In genomic region chr2:236887519-236887918, GRCh38 we compare ENCODE assay signal across 16 cellular contexts.
DNase-seq lines count a peak whose midpoint lies in the region; ATAC-seq, FAIRE-seq and TF ChIP-seq lines count a peak whose summit lies in the region.
"Had no signal": no experiment of that assay in that cellular context is flagged by ENCODE, and none has a peak within 500 bp of the region (broad histone marks: within the 10 kb centered on the region; RNA-seq: fewer than 3 reads in every experiment).

No MANE protein-coding gene starts in this region.

- no peaks in the 10 kb centered on the region for H4K20me1 ChIP-seq in astrocyte (ENCODE audit: insufficient read depth, low read length)

- H3K4me1 Mint-ChIP-seq in astrocyte (ENCODE audit: low read depth, unreplicated experiment) = peaks cover 18% of the 10 kb centered on the region

- H2AFZ ChIP-seq in astrocyte (ENCODE audit: low read depth, low read length) = peak overlapping the region; percentile 44

- H3K4me2 ChIP-seq in astrocyte (ENCODE audit: low read length) = peak overlapping the region; percentile 41

- H3K27ac ChIP-seq in AG04450 (ENCODE audit: low read depth, low read length) (peak overlapping the region; percentile 92), astrocyte (ENCODE audit: low read depth, low read length) (peak overlapping the region; percentile 78), left ventricle myocardium inferior (replicated peaks) (peak overlapping the region; percentile 69), psoas muscle (peak overlapping the region; percentile 78)
- H3K27ac ChIP-seq: testis had no signal

- no peak for TF ChIP-seq CTCF in AG04450 (IDR thresholded peaks at IDR 0.05; ENCODE audit: low read depth, low read length)
- no peak for TF ChIP-seq CTCF in astrocyte (IDR thresholded peaks at IDR 0.05; ENCODE audit: insufficient read depth, low read depth, low read length)
- TF ChIP-seq CTCF in left ventricle myocardium inferior (IDR thresholded peaks at IDR 0.05; ENCODE audit: borderline replicate concordance) = no peak
- TF ChIP-seq CTCF in psoas muscle (IDR thresholded peaks at IDR 0.05) = no peak

- H3K4me3 ChIP-seq in AG04450 (ENCODE audit: low read depth, low read length) (no peak overlapping the region), astrocyte (ENCODE audit: insufficient read depth, low read depth, low read length) (no peak overlapping the region), left ventricle myocardium inferior (no peak overlapping the region), psoas muscle (peak overlapping the region; percentile 6)
- H3K4me3 ChIP-seq: testis had no signal

- intact Hi-C loops in left ventricle myocardium inferior (cut with micrococcal nuclease) (no loop called here), psoas muscle (cut with DNase I) (no loop called here)

- H3K9me3 ChIP-seq in AG04450 (ENCODE audit: control insufficient read depth, insufficient read depth, low read length) = no peaks in the 10 kb centered on the region
- no peaks in the 10 kb centered on the region for H3K9me3 ChIP-seq in astrocyte (ENCODE audit: insufficient read depth, low read depth, low read length)
- H3K9me3 ChIP-seq in left ventricle myocardium inferior (replicated peaks) = no peaks in the 10 kb centered on the region
- H3K9me3 ChIP-seq in psoas muscle = no peaks in the 10 kb centered on the region
- H3K9me3 ChIP-seq: testis had no signal

- CTCF ChIA-PET in AG04450 (lab: Charles Lee) = no interaction called here

- no peaks in the 10 kb centered on the region for H3K36me3 ChIP-seq in astrocyte (ENCODE audit: insufficient read depth, low read length)
- H3K36me3 ChIP-seq in left ventricle myocardium inferior = no peaks in the 10 kb centered on the region
- no peaks in the 10 kb centered on the region for H3K36me3 ChIP-seq in psoas muscle (ENCODE audit: insufficient read depth in 1 of 2, low read depth in 1 of 2)

- H3K79me2 ChIP-seq in astrocyte (ENCODE audit: insufficient read depth, low read length) = no peaks in the 10 kb centered on the region

- H3K9me3 Mint-ChIP-seq in astrocyte (ENCODE audit: unreplicated experiment) = peaks cover 11% of the 10 kb centered on the region
- H3K9me3 Mint-ChIP-seq: activated T-cell treated with anti-CD3 and anti-CD28 coated beads, Interleukin-2, amount 50 U/mL, for 4 hours had no signal

- H3K27ac Mint-ChIP-seq in astrocyte (ENCODE audit: unreplicated experiment) = peak overlapping the region; percentile 92
- H3K27ac Mint-ChIP-seq: IgD-negative memory B cell had no signal

- H3K9ac ChIP-seq in astrocyte (ENCODE audit: low read length) = peak overlapping the region; percentile 65

- no peak overlapping the region for H3K4me3 Mint-ChIP-seq in astrocyte (ENCODE audit: unreplicated experiment)
- H3K4me3 Mint-ChIP-seq: activated T-cell treated with anti-CD3 and anti-CD28 coated beads, Interleukin-2, amount 50 U/mL, for 4 hours; IgD-negative memory B cell had no signal

- POLR2A ChIA-PET in AG04450 (lab: Yijun Ruan, JAX) = no interaction called here

- ATAC-seq in psoas muscle = peak; percentile 33 to 59 (median 44)
- ATAC-seq: activated T-cell treated with anti-CD3 and anti-CD28 coated beads, Interleukin-2, amount 50 U/mL, for 4 hours; PC-3 had no signal

- H3K4me1 ChIP-seq in astrocyte (ENCODE audit: insufficient read depth, low read length) (peaks cover 10% of the 10 kb centered on the region), left ventricle myocardium inferior (peaks cover 20% of the 10 kb centered on the region), psoas muscle (peaks cover 15% of the 10 kb centered on the region)
- H3K4me1 ChIP-seq: testis had no signal

- WGBS in psoas muscle, 3 donors = 43 to 53% (median 45%) methylated on average over 6 of the region's 6 CpGs

- no peaks in the 10 kb centered on the region for H3K27me3 Mint-ChIP-seq in astrocyte (ENCODE audit: low read depth, unreplicated experiment)

- FAIRE-seq in astrocyte (lab: Jason Lieb, UNC) = no peak
- FAIRE-seq: TTC549 had no signal

- H3K36me3 Mint-ChIP-seq in astrocyte (ENCODE audit: low read depth, unreplicated experiment) = peaks cover 3% of the 10 kb centered on the region
- H3K36me3 Mint-ChIP-seq: IgD-negative memory B cell had no signal

- H3K27me3 ChIP-seq in AG04450 (ENCODE audit: control insufficient read depth, insufficient read depth, low read length) = no peaks in the 10 kb centered on the region
- no peaks in the 10 kb centered on the region for H3K27me3 ChIP-seq in astrocyte (ENCODE audit: insufficient read depth, low read length)
- no peaks in the 10 kb centered on the region for H3K27me3 ChIP-seq in left ventricle myocardium inferior (ENCODE audit: low read depth)
- H3K27me3 ChIP-seq in psoas muscle (ENCODE audit: insufficient read depth in 3 of 3, low read length in 2 of 3) = no peaks in the 10 kb centered on the region
- H3K27me3 ChIP-seq: testis had no signal

- DNase-seq in AG04450 (ENCODE audit: low read depth, low spot score) = peak; percentile 4
- DNase-seq in astrocyte (ENCODE audit: low read depth) = peak; percentile 67
- DNase-seq in left ventricle myocardium inferior = no peak
- peak in 1 of 2 donors; percentile 51 for DNase-seq in psoas muscle
- DNase-seq in HUDEP-2 (lab: John Stamatoyannopoulos, UW; ENCODE audit: unreplicated experiment in 76 of 76) = no peak
- no peak for DNase-seq in activated naive CD4-positive, alpha-beta T cell treated with Interleukin-2 at 50 U/mL for 16 hours
- DNase-seq in CD1c-positive myeloid dendritic cell (ENCODE audit: extremely low spot score) = no peak
- no peak for DNase-seq in RPMI8226
- DNase-seq: ACHN; activated T-cell treated with anti-CD3 and anti-CD28 coated beads, Interleukin-2, amount 50 U/mL, for 4 hours; cortex of kidney; PC-3; stimulated activated CD4-positive, alpha-beta T cell treated with anti-CD3 and anti-CD28 coated beads, Interleukin-4, amount 100 ng/mL, for 4 hours; testis had no signal

Comparison
In these comparisons a context has a peak if more than half of its experiments do, and no peak if none do; other contexts are left out.
1. DNase-seq: peak in AG04450 (single experiment) and astrocyte (single experiment); none in left ventricle myocardium inferior (single experiment), HUDEP-2 (0 of 76), activated naive CD4-positive, alpha-beta T cell treated with Interleukin-2 at 50 U/mL for 16 hours (single experiment), CD1c-positive myeloid dendritic cell (single experiment) and RPMI8226 (single experiment).
2. Peak in every context shown above with its lines, with median percentiles within 50 percentile points of each other: H3K27ac ChIP-seq.